In the genomic region with DNA sequence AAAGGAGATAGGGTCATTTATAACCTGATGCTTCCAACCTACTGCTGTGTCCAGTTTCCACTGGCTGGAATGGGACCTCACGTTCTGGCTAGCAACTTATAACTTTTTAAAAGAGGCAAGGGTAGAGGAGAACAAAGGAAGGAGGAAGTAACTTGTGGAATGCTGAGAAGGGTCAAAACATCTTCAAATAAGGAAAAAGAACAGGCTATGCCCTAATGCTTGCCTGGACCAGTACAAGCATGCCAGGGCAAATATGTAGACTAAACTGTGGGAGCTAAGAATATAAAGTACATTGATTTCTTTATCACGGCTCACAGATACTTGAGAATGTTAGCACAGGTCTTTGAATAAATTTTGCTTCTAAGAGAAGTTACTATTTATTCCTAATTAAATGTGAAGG, we compare ENCODE assay signal across 9 cellular contexts. TPM values are rescaled to one million over a fixed set of nuclear protein-coding genes. Genes with fewer than 3 reads are reported as not detected.
DNase-seq lines count a peak whose midpoint lies in the region; ATAC-seq and TF ChIP-seq lines count a peak whose summit lies in the region.
"Had no signal": no experiment of that assay in that cellular context is flagged by ENCODE, and none has a peak within 500 bp of the region (broad histone marks: within the 10 kb centered on the region; RNA-seq: fewer than 3 reads in every experiment).

No MANE protein-coding gene starts in this region.

- H3K27me3 Mint-ChIP-seq in natural killer cell (ENCODE audit: low read depth in 2 of 2) = no peaks in the 10 kb centered on the region
- H3K27me3 Mint-ChIP-seq in natural killer cell treated with Interleukin-12 subunit alpha and Interleukin-12 subunit beta and Interleukin-15 and Interleukin-18, amount 100 ng/mL, for 72 hours = no peaks in the 10 kb centered on the region
- no peaks in the 10 kb centered on the region for H3K27me3 Mint-ChIP-seq in activated naive CD8-positive, alpha-beta T cell treated with anti-CD3 and anti-CD28 coated beads, Interleukin-2, amount 10 ng/mL, durations not matched to agents 7 days and 5 days

- peaks cover 0 to 2% of the 10 kb centered on the region in 2 donors for H3K9me3 Mint-ChIP-seq in natural killer cell
- no peaks in the 10 kb centered on the region for H3K9me3 Mint-ChIP-seq in natural killer cell treated with Interleukin-12 subunit alpha and Interleukin-12 subunit beta and Interleukin-15 and Interleukin-18, amount 100 ng/mL, for 72 hours
- H3K9me3 Mint-ChIP-seq in activated naive CD8-positive, alpha-beta T cell treated with anti-CD3 and anti-CD28 coated beads, Interleukin-2, amount 10 ng/mL, durations not matched to agents 7 days and 5 days = peaks cover under 1% of the 10 kb centered on the region

- peak overlapping the region; percentile 97 to 100 for H3K27ac Mint-ChIP-seq in natural killer cell
- no peak overlapping the region for H3K27ac Mint-ChIP-seq in natural killer cell treated with Interleukin-12 subunit alpha and Interleukin-12 subunit beta and Interleukin-15 and Interleukin-18, amount 100 ng/mL, for 72 hours
- peak overlapping the region; percentile 43 for H3K27ac Mint-ChIP-seq in activated naive CD8-positive, alpha-beta T cell treated with anti-CD3 and anti-CD28 coated beads, Interleukin-2, amount 10 ng/mL, durations not matched to agents 7 days and 5 days

- POLR2A ChIA-PET in activated naive CD8-positive, alpha-beta T cell treated with anti-CD3 and anti-CD28 coated beads, Interleukin-2, amount 10 ng/mL, durations not matched to agents 7 days and 5 days (lab: Charles Lee) = no interaction called here

- H3K27ac ChIP-seq in urinary bladder (ENCODE audit: low read depth) = peak overlapping the region; percentile 47
- no peak overlapping the region for H3K27ac ChIP-seq in effector memory CD4-positive, alpha-beta T cell (ENCODE audit: insufficient read depth, low read length, poor library complexity, severe bottlenecking)

- H3K4me1 ChIP-seq in urinary bladder (ENCODE audit: insufficient read depth) = no peaks in the 10 kb centered on the region
- peaks cover 8% of the 10 kb centered on the region for H3K4me1 ChIP-seq in effector memory CD4-positive, alpha-beta T cell (ENCODE audit: control insufficient read depth, insufficient read depth, low read length, poor library complexity, severe bottlenecking)

- 46% methylated on average over 2 of the region's 2 CpGs for WGBS in urinary bladder

- H3K4me3 ChIP-seq in urinary bladder (ENCODE audit: low read depth, low read length) = no peak overlapping the region
- no peak overlapping the region for H3K4me3 ChIP-seq in effector memory CD4-positive, alpha-beta T cell (ENCODE audit: insufficient read depth, low read depth, low read length, poor library complexity, severe bottlenecking)

- peaks cover 3% of the 10 kb centered on the region for H3K36me3 ChIP-seq in urinary bladder (ENCODE audit: insufficient read depth)
- H3K36me3 ChIP-seq in effector memory CD4-positive, alpha-beta T cell (ENCODE audit: control insufficient read depth, insufficient read depth, low read length) = peaks cover 14% of the 10 kb centered on the region

- DNase-seq in natural killer cell (no peak), kidney tubule cell (ENCODE audit: low spot score) (peak; percentile 34), NCI-H1417 treated with DMSO at 0.1 percent for 48 hours (lab: John Stamatoyannopoulos, UW) (no peak), NOMO-1 treated with DMSO at 0.1 percent for 48 hours (lab: John Stamatoyannopoulos, UW; ENCODE audit: unreplicated experiment) (no peak)
- no peak for DNase-seq in natural killer cell treated with Interleukin-12 subunit alpha and Interleukin-12 subunit beta and Interleukin-15 and Interleukin-18, amount 100 ng/mL, for 72 hours (ENCODE audit: low spot score)
- DNase-seq in activated naive CD8-positive, alpha-beta T cell treated with anti-CD3 and anti-CD28 coated beads, Interleukin-2, amount 10 ng/mL, durations not matched to agents 7 days and 5 days = no peak
- no peak for DNase-seq in effector memory CD4-positive, alpha-beta T cell
- DNase-seq: NCI-H1092 treated with DMSO at 0.1 percent for 48 hours had no signal

- H3K4me1 Mint-ChIP-seq in natural killer cell = peaks cover 22 to 27% of the 10 kb centered on the region in 2 donors
- peaks cover 17 to 19% of the 10 kb centered on the region in 2 donors for H3K4me1 Mint-ChIP-seq in natural killer cell treated with Interleukin-12 subunit alpha and Interleukin-12 subunit beta and Interleukin-15 and Interleukin-18, amount 100 ng/mL, for 72 hours (ENCODE audit: low read depth in 2 of 2)
- H3K4me1 Mint-ChIP-seq in activated naive CD8-positive, alpha-beta T cell treated with anti-CD3 and anti-CD28 coated beads, Interleukin-2, amount 10 ng/mL, durations not matched to agents 7 days and 5 days = peaks cover 18% of the 10 kb centered on the region

- no peaks in the 10 kb centered on the region for H3K27me3 ChIP-seq in effector memory CD4-positive, alpha-beta T cell (replicated peaks; ENCODE audit: control insufficient read depth, insufficient read depth, low read length, poor library complexity, severe bottlenecking)

- H3K9me3 ChIP-seq in effector memory CD4-positive, alpha-beta T cell (ENCODE audit: control insufficient read depth, low read length) = no peaks in the 10 kb centered on the region

- TF ChIP-seq CTCF in natural killer cell (IDR thresholded peaks at IDR 0.05) = no peak

- H3K4me3 Mint-ChIP-seq in natural killer cell = no peak overlapping the region
- H3K4me3 Mint-ChIP-seq in natural killer cell treated with Interleukin-12 subunit alpha and Interleukin-12 subunit beta and Interleukin-15 and Interleukin-18, amount 100 ng/mL, for 72 hours = no peak overlapping the region
- peak overlapping the region; percentile 60 for H3K4me3 Mint-ChIP-seq in activated naive CD8-positive, alpha-beta T cell treated with anti-CD3 and anti-CD28 coated beads, Interleukin-2, amount 10 ng/mL, durations not matched to agents 7 days and 5 days

- H3K36me3 Mint-ChIP-seq in natural killer cell = no peaks in the 10 kb centered on the region
- H3K36me3 Mint-ChIP-seq in natural killer cell treated with Interleukin-12 subunit alpha and Interleukin-12 subunit beta and Interleukin-15 and Interleukin-18, amount 100 ng/mL, for 72 hours = peaks cover 12% of the 10 kb centered on the region
- peaks cover 21% of the 10 kb centered on the region for H3K36me3 Mint-ChIP-seq in activated naive CD8-positive, alpha-beta T cell treated with anti-CD3 and anti-CD28 coated beads, Interleukin-2, amount 10 ng/mL, durations not matched to agents 7 days and 5 days

- ATAC-seq in natural killer cell = no peak
- ATAC-seq in natural killer cell treated with Interleukin-12 subunit alpha and Interleukin-12 subunit beta and Interleukin-15 and Interleukin-18, amount 100 ng/mL, for 72 hours = no peak
- ATAC-seq in activated naive CD8-positive, alpha-beta T cell treated with anti-CD3 and anti-CD28 coated beads, Interleukin-2, amount 10 ng/mL, durations not matched to agents 7 days and 5 days (ENCODE audit: low read depth) = no peak

- intact Hi-C loops in natural killer cell (cut with micrococcal nuclease) = loop anchor here (5.0 to 10.0 kb wide), 3 partner anchors 40 to 478 kb away; partner anchors contain the start of genes ZNF121 and ZNF317

RNA-seq across cellular contexts. Expression of gene ZNF561, which starts 1.5 kb away (rescaled TPM):
- 10 to 100 TPM; 32.2 to 47.3 (median 36.9) TPM for total RNA-seq in natural killer cell
- 10 to 100 TPM; 31.3 to 32.5 TPM for total RNA-seq in natural killer cell treated with Interleukin-12 subunit alpha and Interleukin-12 subunit beta and Interleukin-15 and Interleukin-18, amount 100 ng/mL, for 72 hours
- total RNA-seq in activated naive CD8-positive, alpha-beta T cell treated with anti-CD3 and anti-CD28 coated beads, Interleukin-2, amount 10 ng/mL, durations not matched to agents 7 days and 5 days = 10 to 100 TPM; 34.0 to 39.5 TPM
- total RNA-seq in urinary bladder = 71.1 TPM
- 36.6 TPM for polyA plus RNA-seq in urinary bladder

RNA-seq across cellular contexts. Expression of gene ZNF121, which starts 38.2 kb away (rescaled TPM):
- total RNA-seq in natural killer cell (10 to 100 TPM; 32.9 to 35.7 (median 33.1) TPM), urinary bladder (80.9 TPM)
- 10 to 100 TPM; 51.1 to 79.2 TPM for total RNA-seq in natural killer cell treated with Interleukin-12 subunit alpha and Interleukin-12 subunit beta and Interleukin-15 and Interleukin-18, amount 100 ng/mL, for 72 hours
- 10 to 100 TPM; 56.8 to 58.3 TPM for total RNA-seq in activated naive CD8-positive, alpha-beta T cell treated with anti-CD3 and anti-CD28 coated beads, Interleukin-2, amount 10 ng/mL, durations not matched to agents 7 days and 5 days
- 3.7 TPM for polyA plus RNA-seq in urinary bladder

RNA-seq across cellular contexts. Expression of gene ZNF562, which starts 52.4 kb away (rescaled TPM):
- total RNA-seq in natural killer cell (10 to 100 TPM; 21.6 to 25.3 (median 23.1) TPM), urinary bladder (58.8 TPM)
- 10 to 100 TPM; 35.8 to 36.9 TPM for total RNA-seq in natural killer cell treated with Interleukin-12 subunit alpha and Interleukin-12 subunit beta and Interleukin-15 and Interleukin-18, amount 100 ng/mL, for 72 hours
- 10 to 100 TPM; 25.5 to 27.5 TPM for total RNA-seq in activated naive CD8-positive, alpha-beta T cell treated with anti-CD3 and anti-CD28 coated beads, Interleukin-2, amount 10 ng/mL, durations not matched to agents 7 days and 5 days
- 9.4 TPM for polyA plus RNA-seq in urinary bladder

Comparison
In these comparisons a context has a peak if more than half of its experiments do, and no peak if none do; other contexts are left out.
1. H3K27ac Mint-ChIP-seq: peak in natural killer cell (2 of 2) and activated naive CD8-positive, alpha-beta T cell treated with anti-CD3 and anti-CD28 coated beads, Interleukin-2, amount 10 ng/mL, durations not matched to agents 7 days and 5 days (single experiment); none in natural killer cell treated with Interleukin-12 subunit alpha and Interleukin-12 subunit beta and Interleukin-15 and Interleukin-18, amount 100 ng/mL, for 72 hours (0 of 2).